Comparison of ENCODE assay signal across 8 cellular contexts in the genomic region with DNA sequence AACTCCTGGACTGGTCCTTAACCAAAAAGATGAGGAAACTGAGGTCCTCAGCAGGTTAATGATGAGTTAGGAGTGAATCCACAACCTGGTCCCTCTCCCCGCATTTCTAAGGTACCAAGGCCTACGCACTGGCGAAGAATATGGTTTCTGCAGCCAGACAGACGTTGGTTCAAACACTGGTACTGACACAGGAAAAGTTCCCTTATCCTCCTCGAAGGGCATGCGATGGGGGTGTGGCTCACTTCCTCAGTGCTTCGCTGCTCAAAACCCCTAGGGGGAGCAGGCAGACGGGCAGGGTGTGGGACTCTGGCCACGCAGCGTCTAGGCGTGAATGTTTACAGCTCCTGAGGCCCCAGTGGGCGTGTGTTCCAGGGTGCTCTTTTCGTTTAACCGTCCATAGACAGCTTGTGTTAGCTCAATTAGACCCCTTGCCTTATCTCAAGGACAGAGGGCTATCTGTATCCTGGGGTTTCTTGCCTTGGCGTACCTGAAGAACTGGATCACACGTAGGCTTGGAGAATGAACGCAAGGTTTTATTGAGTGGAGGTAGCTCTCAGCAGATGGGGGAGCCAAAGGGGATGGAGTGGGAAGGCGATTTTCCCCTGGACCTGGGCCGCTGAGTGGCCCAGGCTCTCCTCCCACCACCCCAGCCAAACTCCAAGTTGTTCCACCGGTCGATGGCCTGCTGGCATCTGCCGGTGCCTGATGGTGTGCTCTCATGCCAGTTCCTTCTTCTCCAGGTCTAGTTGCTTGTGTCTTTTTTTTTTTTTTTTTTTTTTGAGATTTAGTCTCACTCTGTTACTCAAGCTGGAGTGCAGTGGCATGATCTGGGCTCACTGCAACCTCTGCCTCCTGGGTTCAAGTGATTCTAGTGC. TPM values are rescaled to one million over a fixed set of nuclear protein-coding genes. Genes with fewer than 3 reads are reported as not detected.
DNase-seq lines count a peak whose midpoint lies in the region; ATAC-seq and TF ChIP-seq lines count a peak whose summit lies in the region.

No MANE protein-coding gene starts in this region.

- 0 out of 2 replicates have a peak, but pooled peaks cover under 1% of the 10 kb centered on the region for H4K20me1 ChIP-seq in DND-41 (ENCODE audit: insufficient read depth, low read length)

- intact Hi-C loops in activated CD4-positive, alpha-beta T cell treated with anti-CD3 and anti-CD28 coated beads, Interleukin-2, amount 10 ng/mL, durations not matched to agents 24 days and 14 days (cut with micrococcal nuclease), result loop anchor here (1.0 kb wide), 1 partner anchor 92 kb away; no protein-coding TSS in a partner anchor

- H3K27ac ChIP-seq in DND-41 (ENCODE audit: low read length), result no peak overlapping the region

- H2AFZ ChIP-seq in DND-41 (ENCODE audit: low read depth, low read length), result no peak overlapping the region

- peaks cover 2% of the 10 kb centered on the region for H3K4me1 ChIP-seq in DND-41 (ENCODE audit: insufficient read depth, low read length)

- H3K4me1 Mint-ChIP-seq in activated CD4-positive, alpha-beta T cell treated with anti-CD3 and anti-CD28 coated beads, Interleukin-2, amount 10 ng/mL, durations not matched to agents 24 days and 14 days, result peaks cover 31% of the 10 kb centered on the region

- H3K4me2 ChIP-seq in DND-41 (ENCODE audit: insufficient read depth, low read length), result no peak overlapping the region

- no peaks in the 10 kb centered on the region for H3K36me3 ChIP-seq in DND-41 (ENCODE audit: insufficient read depth, low read length)

- no peak overlapping the region for H3K4me3 ChIP-seq in DND-41 (ENCODE audit: low read depth in 1 of 2, low read length in 2 of 2)

- ATAC-seq in DND-41 (ENCODE audit: insufficient read depth, low read depth), result peak; percentile 99
- no peak for ATAC-seq in GM21515 (IDR thresholded peaks at IDR 0.05; ENCODE audit: unreplicated experiment)

- no peaks in the 10 kb centered on the region for H3K79me2 ChIP-seq in DND-41 (ENCODE audit: insufficient read depth, low read length)

- H3K4me3 Mint-ChIP-seq in activated CD4-positive, alpha-beta T cell treated with anti-CD3 and anti-CD28 coated beads, Interleukin-2, amount 10 ng/mL, durations not matched to agents 24 days and 14 days, result no peak overlapping the region

- DNase-seq in DND-41 (peak; percentile 77), H4 (ENCODE audit: low spot score) (peak; percentile 78), NCI-H446 treated with DMSO at 0.1 percent for 48 hours (lab: John Stamatoyannopoulos, UW) (peak; percentile 42), ecto neural progenitor cell (ENCODE audit: low spot score) (peak; percentile 78), myocyte (ENCODE audit: low read depth) (peak; percentile 47)
- DNase-seq in activated CD4-positive, alpha-beta T cell treated with anti-CD3 and anti-CD28 coated beads, Interleukin-2, amount 10 ng/mL, durations not matched to agents 24 days and 14 days, result peak; percentile 94
- DNase-seq in stimulated activated naive CD4-positive, alpha-beta T cell treated with Interleukin-2 at 50 U/mL for 16 hours (lab: John Stamatoyannopoulos, UW), result peak; percentile 70

- H3K27ac Mint-ChIP-seq in activated CD4-positive, alpha-beta T cell treated with anti-CD3 and anti-CD28 coated beads, Interleukin-2, amount 10 ng/mL, durations not matched to agents 24 days and 14 days, result no peak overlapping the region

- H3K27me3 ChIP-seq in DND-41 (ENCODE audit: insufficient read depth, low read length, poor library complexity), result no peaks in the 10 kb centered on the region

- no peak overlapping the region for H3K9ac ChIP-seq in DND-41 (ENCODE audit: low read depth, low read length)

- no peaks in the 10 kb centered on the region for H3K36me3 Mint-ChIP-seq in activated CD4-positive, alpha-beta T cell treated with anti-CD3 and anti-CD28 coated beads, Interleukin-2, amount 10 ng/mL, durations not matched to agents 24 days and 14 days (ENCODE audit: low read depth)

- peak; percentile 79 for TF ChIP-seq CTCF in DND-41 (IDR thresholded peaks at IDR 0.05; ENCODE audit: borderline replicate concordance, extremely low read depth, low read length, poor library complexity, severe bottlenecking)

- H3K27me3 Mint-ChIP-seq in activated CD4-positive, alpha-beta T cell treated with anti-CD3 and anti-CD28 coated beads, Interleukin-2, amount 10 ng/mL, durations not matched to agents 24 days and 14 days, result no peaks in the 10 kb centered on the region

- H3K9me3 ChIP-seq in DND-41 (ENCODE audit: insufficient read depth, low read length, severe bottlenecking), result no peaks in the 10 kb centered on the region

- no peaks in the 10 kb centered on the region for H3K9me3 Mint-ChIP-seq in activated CD4-positive, alpha-beta T cell treated with anti-CD3 and anti-CD28 coated beads, Interleukin-2, amount 10 ng/mL, durations not matched to agents 24 days and 14 days

RNA-seq across cellular contexts. Expression of a gene that starts 31.8 kb away (rescaled TPM):
- 22.8 TPM in 2 replicates for total RNA-seq in H4 (2014; rRNA removed; shearing (Covaris generic))
- 61.4 and 62.9 TPM in 2 replicates for total RNA-seq in activated CD4-positive, alpha-beta T cell treated with anti-CD3 and anti-CD28 coated beads, Interleukin-2, amount 10 ng/mL, durations not matched to agents 24 days and 14 days
- 32.4 and 35.4 TPM in 2 replicates for total RNA-seq in myocyte
- 31.6 TPM for polyA plus RNA-seq in myocyte (2012)

Comparison
In these comparisons a context has a peak if more than half of its experiments do, and no peak if none do; other contexts are left out.
1. DNase-seq: peak in every context shown above with its lines; median percentile 94 in activated CD4-positive, alpha-beta T cell treated with anti-CD3 and anti-CD28 coated beads, Interleukin-2, amount 10 ng/mL, durations not matched to agents 24 days and 14 days; 78 in H4; 78 in ecto neural progenitor cell; 77 in DND-41; 70 in stimulated activated naive CD4-positive, alpha-beta T cell treated with Interleukin-2 at 50 U/mL for 16 hours; 47 in myocyte; 42 in NCI-H446 treated with DMSO at 0.1 percent for 48 hours.